In the genomic region with DNA sequence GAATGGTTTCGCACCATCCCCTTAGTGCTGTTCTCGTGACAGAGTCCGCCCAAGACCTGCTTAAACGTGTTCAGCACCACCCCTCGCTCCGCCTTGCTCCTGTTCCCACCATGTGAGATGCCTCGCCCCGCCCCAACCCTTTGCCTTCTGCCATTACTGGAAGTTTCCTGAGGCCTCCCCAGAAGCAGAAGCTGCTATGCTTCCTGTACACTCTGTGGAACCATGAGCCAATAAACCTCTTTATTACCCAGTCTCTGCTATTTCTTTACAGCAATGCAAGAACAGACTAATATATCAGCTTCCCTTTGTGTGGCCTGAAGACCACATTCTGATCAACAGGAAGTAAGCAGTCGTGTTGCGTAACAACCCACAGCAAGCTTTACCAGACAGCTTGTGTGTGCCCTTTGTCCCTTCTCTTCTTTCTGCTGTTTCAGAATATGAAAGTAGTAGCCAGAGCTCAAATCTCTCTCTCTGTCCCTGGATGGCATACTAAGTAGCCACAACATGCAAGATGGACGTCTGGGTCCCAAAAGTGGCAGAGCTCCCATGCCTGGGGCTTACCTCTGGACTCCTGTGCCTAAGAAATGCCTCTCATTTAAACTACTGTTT, we compare ENCODE assay signal across 8 cellular contexts. TPM values are rescaled to one million over a fixed set of nuclear protein-coding genes. Genes with fewer than 3 reads are reported as not detected.
A peak's percentile ranks its signal among the peaks of the same experiment; 100 is the strongest.
DNase-seq lines count a peak whose midpoint lies in the region; ATAC-seq and TF ChIP-seq lines count a peak whose summit lies in the region.

No MANE protein-coding gene starts in this region.

- H4K5ac ChIP-seq in IMR-90 (ENCODE audit: low read depth, low read length), result peak overlapping the region; percentile 88

- H3K79me1 ChIP-seq in IMR-90 (ENCODE audit: low read depth in 1 of 2, low read length in 2 of 2), result no peaks in the 10 kb centered on the region

- peak overlapping the region; percentile 33; the same call in 1 of the 2 replicates for H3K4me2 ChIP-seq in IMR-90 (ENCODE audit: low read depth, low read length)

- CTCF ChIA-PET in IMR-90 (lab: Yijun Ruan, JAX), result interaction anchor here (0.8 to 1.5 kb wide), 4 partner anchors 85 to 134 kb away, joined by 3 to 6 read pairs (median 3); partner anchors contain the start of gene EEIG2
- CTCF ChIA-PET in activated CD4-positive, alpha-beta T cell treated with anti-CD3 and anti-CD28 coated beads, Interleukin-2, amount 10 ng/mL, durations not matched to agents 7 days and 5 days (lab: Charles Lee), result interaction anchor here (1.0 to 3.8 kb wide), 9 partner anchors 10 to 681 kb away, joined by 3 to 13 read pairs (median 4); partner anchors contain the start of genes EEIG2, HENMT1 and PRPF38B

- peaks cover 63% of the 10 kb centered on the region for H3K4me1 Mint-ChIP-seq in activated CD4-positive, alpha-beta T cell treated with anti-CD3 and anti-CD28 coated beads, Interleukin-2, amount 10 ng/mL, durations not matched to agents 7 days and 5 days

- intact Hi-C loops in IMR-90 (cut with micrococcal nuclease), result loop anchor here (10.0 kb wide), 1 partner anchor 432 kb away; no protein-coding TSS in a partner anchor
- intact Hi-C loops in mucosa of descending colon (cut with DNase I, micrococcal nuclease), result no loop called here

- peaks cover 5% of the 10 kb centered on the region for H3K4me1 ChIP-seq in IMR-90 (ENCODE audit: control insufficient read depth, insufficient read depth, low read length)
- H3K4me1 ChIP-seq in mucosa of descending colon (ENCODE audit: low read depth), result peaks cover 18% of the 10 kb centered on the region

- no peak overlapping the region for H3K56ac ChIP-seq in IMR-90 (ENCODE audit: extremely low read depth, insufficient read depth, low read length)

- peak overlapping the region; percentile 81 for H2AFZ ChIP-seq in IMR-90 (replicated peaks; ENCODE audit: low read length, poor library complexity)

- H2AK5ac ChIP-seq in IMR-90 (ENCODE audit: low read depth, low read length), result no peak overlapping the region

- H3K4ac ChIP-seq in IMR-90 (ENCODE audit: low read depth, low read length), result peak overlapping the region; percentile 42

- H3K4me3 Mint-ChIP-seq in activated CD4-positive, alpha-beta T cell treated with anti-CD3 and anti-CD28 coated beads, Interleukin-2, amount 10 ng/mL, durations not matched to agents 7 days and 5 days, result peak overlapping the region; percentile 69

- H3K36me3 Mint-ChIP-seq in activated CD4-positive, alpha-beta T cell treated with anti-CD3 and anti-CD28 coated beads, Interleukin-2, amount 10 ng/mL, durations not matched to agents 7 days and 5 days (ENCODE audit: low read depth), result peaks cover 58% of the 10 kb centered on the region

- no peak for TF ChIP-seq RAD21 in IMR-90 (IDR thresholded peaks at IDR 0.05; ENCODE audit: low read length)

- no peak overlapping the region for H2BK5ac ChIP-seq in IMR-90 (ENCODE audit: low read depth, low read length, poor library complexity, severe bottlenecking)

- TF ChIP-seq CTCF in IMR-90 (conservative IDR thresholded peaks at IDR 0.05; ENCODE audit: low read depth, low read length) (no peak), mucosa of descending colon (IDR thresholded peaks at IDR 0.05) (no peak)

- H4K20me1 ChIP-seq in IMR-90 (ENCODE audit: insufficient read depth, low read length), result no peaks in the 10 kb centered on the region

- dilution Hi-C loops in IMR-90 (cut with HindIII; ENCODE audit: low sequenced_read_pairs, unreplicated experiment), result no loop called here

- peak overlapping the region; percentile 76 for H2BK120ac ChIP-seq in IMR-90 (ENCODE audit: low read depth, low read length)

- H3K9me3 ChIP-seq in IMR-90 (ENCODE audit: control insufficient read depth, insufficient read depth, low read length) (0 out of 2 replicates have a peak, but pooled peaks cover under 1% of the 10 kb centered on the region), mucosa of descending colon (no peaks in the 10 kb centered on the region)

- peak overlapping the region; percentile 50 for H3K18ac ChIP-seq in IMR-90 (ENCODE audit: low read depth, low read length)

- H3K27me3 ChIP-seq in IMR-90 (ENCODE audit: control insufficient read depth, insufficient read depth, low read length), result no peaks in the 10 kb centered on the region

- TF ChIP-seq POLR2A in IMR-90 (IDR thresholded peaks at IDR 0.05; ENCODE audit: low read depth, low read length), result no peak

- peak overlapping the region; percentile 38; the same call in 1 of the 2 replicates for H3K14ac ChIP-seq in IMR-90 (replicated peaks; ENCODE audit: low read depth, low read length)

- no peak overlapping the region for H2AK9ac ChIP-seq in IMR-90 (replicated peaks; ENCODE audit: low read depth, low read length, poor library complexity)

- H3K27me3 Mint-ChIP-seq in activated CD4-positive, alpha-beta T cell treated with anti-CD3 and anti-CD28 coated beads, Interleukin-2, amount 10 ng/mL, durations not matched to agents 7 days and 5 days, result no peaks in the 10 kb centered on the region

- peak overlapping the region; percentile 21; the same call in 1 of the 2 replicates for H2BK20ac ChIP-seq in IMR-90 (ENCODE audit: low read depth, low read length)

- no TSS peak for BruUV-seq in IMR-90 (replicated peaks; lab: Mats Ljungman, UMichigan)

- peak overlapping the region; percentile 97 for H3K27ac Mint-ChIP-seq in activated CD4-positive, alpha-beta T cell treated with anti-CD3 and anti-CD28 coated beads, Interleukin-2, amount 10 ng/mL, durations not matched to agents 7 days and 5 days

- H3K4me3 ChIP-seq in IMR-90 (ENCODE audit: insufficient read depth, low read depth, low read length) (no peak overlapping the region), mucosa of descending colon (no peak overlapping the region)

- POLR2A ChIA-PET in IMR-90 (lab: Charles Lee; ENCODE audit: unreplicated experiment), result interaction anchor here (0.5 kb wide), 1 partner anchor 102 kb away, joined by 3 read pairs; no protein-coding TSS in a partner anchor
- POLR2A ChIA-PET in activated CD4-positive, alpha-beta T cell treated with anti-CD3 and anti-CD28 coated beads, Interleukin-2, amount 10 ng/mL, durations not matched to agents 7 days and 5 days (lab: Charles Lee), result interaction anchor here (0.6 to 2.8 kb wide), 3 partner anchors 14 to 319 kb away, joined by 3 to 24 read pairs (median 4); partner anchors contain the start of genes HENMT1 and PRPF38B

- peaks cover 3% of the 10 kb centered on the region for H3K9me3 Mint-ChIP-seq in activated CD4-positive, alpha-beta T cell treated with anti-CD3 and anti-CD28 coated beads, Interleukin-2, amount 10 ng/mL, durations not matched to agents 7 days and 5 days

- H2BK15ac ChIP-seq in IMR-90 (ENCODE audit: low read depth, low read length), result peak overlapping the region; percentile 27; the same call in 2 of the 3 replicates

- H3K9ac ChIP-seq in IMR-90 (ENCODE audit: low read depth, low read length), result no peak overlapping the region

- no peaks in the 10 kb centered on the region; the same call in 1 of the 2 replicates for H3K9me1 ChIP-seq in IMR-90 (ENCODE audit: insufficient read depth, low read length)

- no peaks in the 10 kb centered on the region for H3K36me3 ChIP-seq in IMR-90 (ENCODE audit: control insufficient read depth, insufficient read depth, low read length)
- H3K36me3 ChIP-seq in mucosa of descending colon (ENCODE audit: low read depth), result no peaks in the 10 kb centered on the region

- WGBS in IMR-90 (ENCODE audit: extremely low coverage in 2 of 2, insufficient read length in 1 of 2), 2 experiments, result 82% methylated on average over 6 of the region's 11 CpGs; no CpG with 5 or more reads in 1 of the 2 experiments

- peak overlapping the region; percentile 44 for H4K91ac ChIP-seq in IMR-90 (ENCODE audit: insufficient read depth, low read depth, low read length)

- H3K23ac ChIP-seq in IMR-90 (ENCODE audit: low read depth, low read length), result no peak overlapping the region

- peak overlapping the region; percentile 27 to 76; a peak in 3 of 4 replicates for H4K8ac ChIP-seq in IMR-90 (ENCODE audit: low read depth in 2 of 2, low read length in 2 of 2)

- peak; percentile 71 for ATAC-seq in IMR-90 (ENCODE audit: low read depth)
- ATAC-seq in mucosa of descending colon, result peak; percentile 90
- no peak for ATAC-seq in GM21515 (IDR thresholded peaks at IDR 0.05; ENCODE audit: unreplicated experiment)
- no peak for ATAC-seq in GM21825 (IDR thresholded peaks at IDR 0.05; ENCODE audit: unreplicated experiment)

- DNase-seq in GF-D8 (lab: John Stamatoyannopoulos, UW), result peak; percentile 100
- DNase-seq in IMR-90, result peak; percentile 77
- peak; percentile 81 for DNase-seq in activated CD4-positive, alpha-beta T cell treated with anti-CD3 and anti-CD28 coated beads, Interleukin-2, amount 10 ng/mL, durations not matched to agents 7 days and 5 days
- DNase-seq in dermis blood vessel endothelial cell, result peak; percentile 18
- DNase-seq in mucosa of descending colon, result peak; percentile 87 to 96 (median 94)
- peak; percentile 45 to 65 for DNase-seq in stimulated activated CD8-positive, alpha-beta memory T cell treated with anti-CD3 and anti-CD28 coated beads, Interleukin-7, amount 100 ng/mL, for 48 hours (ENCODE audit: extremely low read depth in 1 of 2, low read depth in 1 of 2)

- in situ Hi-C loops in IMR-90 (cut with MboI; ENCODE audit: low sequenced_read_pairs), result no loop called here

- H3K27ac ChIP-seq in IMR-90 (ENCODE audit: insufficient read depth, low read length), result peak overlapping the region; percentile 46; the same call in 1 of the 2 replicates

TF ChIP-seq in IMR-90, 13 proteins besides CTCF, POLR2A, EP300 and RAD21 (continues in another document):
- no peak for TF ChIP-seq SMC3 (IDR thresholded peaks at IDR 0.05; ENCODE audit: low read depth, low read length)
- TF ChIP-seq BHLHE40 (IDR thresholded peaks at IDR 0.05; ENCODE audit: low read depth, low read length), result no peak

RNA-seq across cellular contexts. Expression of gene HENMT1, which starts 14.1 kb away (rescaled TPM):
- total RNA-seq in IMR-90 (2012; rRNA removed) (0.28 and 0.54 TPM in 2 replicates), dermis blood vessel endothelial cell (1.5 and 2.7 TPM in 2 replicates), mucosa of descending colon (1 to 10 TPM; 5.9 to 8.9 (median 7.8) TPM)
- 0.43 and 0.67 TPM in 2 replicates for polyA plus RNA-seq in IMR-90 (2012; rRNA removed)
- polyA plus RNA-seq in IMR-90 (2012; cell fraction: cytosol; rRNA removed), result 0.09 and 0.54 TPM in 2 replicates
- polyA plus RNA-seq in IMR-90 (2012; cell fraction: nucleus; rRNA removed; ENCODE audit: low replicate concordance), result 0.09 and 0.69 TPM in 2 replicates
- 10 to 100 TPM; 22.7 to 23.6 TPM for total RNA-seq in activated CD4-positive, alpha-beta T cell treated with anti-CD3 and anti-CD28 coated beads, Interleukin-2, amount 10 ng/mL, durations not matched to agents 7 days and 5 days

RNA-seq across cellular contexts. Expression of gene PRPF38B, which starts 45.3 kb away (rescaled TPM):
- total RNA-seq in IMR-90 (2012; rRNA removed) (9.0 and 15.0 TPM in 2 replicates), dermis blood vessel endothelial cell (11.4 and 14.3 TPM in 2 replicates), mucosa of descending colon (10 to 100 TPM; 32.8 to 38.3 (median 38.2) TPM)
- polyA plus RNA-seq in IMR-90 (2012; rRNA removed), result 15.5 and 19.3 TPM in 2 replicates
- 3.9 and 6.9 TPM in 2 replicates for polyA plus RNA-seq in IMR-90 (2012; cell fraction: cytosol; rRNA removed)
- polyA plus RNA-seq in IMR-90 (2012; cell fraction: nucleus; rRNA removed; ENCODE audit: low replicate concordance), result 35.6 and 60.1 TPM in 2 replicates
- total RNA-seq in activated CD4-positive, alpha-beta T cell treated with anti-CD3 and anti-CD28 coated beads, Interleukin-2, amount 10 ng/mL, durations not matched to agents 7 days and 5 days, result 10 to 100 TPM; 76.4 to 79.8 TPM

Comparison
In these comparisons a context has a peak if more than half of its experiments do, and no peak if none do; other contexts are left out.
1. DNase-seq: peak in every context shown above with its lines; median percentile 100 in GF-D8; 94 in mucosa of descending colon; 81 in activated CD4-positive, alpha-beta T cell treated with anti-CD3 and anti-CD28 coated beads, Interleukin-2, amount 10 ng/mL, durations not matched to agents 7 days and 5 days; 77 in IMR-90; 55 in stimulated activated CD8-positive, alpha-beta memory T cell treated with anti-CD3 and anti-CD28 coated beads, Interleukin-7, amount 100 ng/mL, for 48 hours; 18 in dermis blood vessel endothelial cell.
2. ATAC-seq: peak in IMR-90 (single experiment) and mucosa of descending colon (single experiment); none in GM21515 (single experiment) and GM21825 (single experiment).